Comparison of ENCODE assay signal across 9 cellular contexts in genomic region chr6:54053893-54054391, GRCh38. TPM values are rescaled to one million over a fixed set of nuclear protein-coding genes. Genes with fewer than 3 reads are reported as not detected.
A peak's percentile ranks its signal among the peaks of the same experiment; 100 is the strongest.
DNase-seq lines count a peak whose midpoint lies in the region; ATAC-seq and TF ChIP-seq lines count a peak whose summit lies in the region.
"Had no signal": no experiment of that assay in that cellular context is flagged by ENCODE, and none has a peak within 500 bp of the region (broad histone marks: within the 10 kb centered on the region; RNA-seq: fewer than 3 reads in every experiment).

No MANE protein-coding gene starts in this region.

- H3K27me3 ChIP-seq in heart left ventricle: no peaks in the 10 kb centered on the region
- H3K27me3 ChIP-seq in gastrocnemius medialis: no peaks in the 10 kb centered on the region

- in situ Hi-C loops in gastrocnemius medialis (cut with MboI; ENCODE audit: low sequenced_read_pairs in 4 of 4): no loop called here

- H3K36me3 ChIP-seq in heart left ventricle (no peaks in the 10 kb centered on the region), gastrocnemius medialis (no peaks in the 10 kb centered on the region)

- peak overlapping the region; percentile 60 to 86 (median 71) for H3K27ac ChIP-seq in heart left ventricle
- peak overlapping the region; percentile 85 to 94 (median 92) for H3K27ac ChIP-seq in gastrocnemius medialis

- ATAC-seq in SK-N-SH treated with all-trans-retinoic acid at 6 μM for 48 hours: peak; percentile 87
- ATAC-seq in heart left ventricle: peak; percentile 88 to 95 (median 94)
- peak; percentile 95 to 96 for ATAC-seq in gastrocnemius medialis
- ATAC-seq in HG02759 (IDR thresholded peaks at IDR 0.05; ENCODE audit: unreplicated experiment): no peak

- TF ChIP-seq POLR2A in heart left ventricle (IDR thresholded peaks at IDR 0.05): no peak
- TF ChIP-seq POLR2A in gastrocnemius medialis (IDR thresholded peaks at IDR 0.05): peak; percentile 7 to 73

- WGBS in heart left ventricle, 4 donors: 9 to 13% (median 11%) methylated on average over 4 of the region's 4 CpGs

- peak overlapping the region in 8 of 12 donors; percentile 2 to 34 (median 22) for H3K4me3 ChIP-seq in heart left ventricle
- peak overlapping the region; percentile 30 to 46 (median 36) for H3K4me3 ChIP-seq in gastrocnemius medialis

- H3K9me3 ChIP-seq in heart left ventricle: no peaks in the 10 kb centered on the region
- H3K9me3 ChIP-seq in gastrocnemius medialis: no peaks in the 10 kb centered on the region

- intact Hi-C loops in heart left ventricle (cut with DNase I) (loop anchor here in 1 of 10 donors (5.0 kb wide), 1 partner anchor 37 kb away; no protein-coding TSS in a partner anchor), gastrocnemius medialis (cut with DNase I; ENCODE audit: low total_unique reads) (loop anchor here (2.0 kb wide), 2 partner anchors 31 to 33 kb away; no protein-coding TSS in a partner anchor)

- H3K4me1 ChIP-seq in heart left ventricle: peaks cover 0 to 46% (median 10%) of the 10 kb centered on the region in 12 donors
- H3K4me1 ChIP-seq in gastrocnemius medialis: peaks cover 79 to 96% of the 10 kb centered on the region in 2 donors

- DNase-seq in H4 (ENCODE audit: low spot score) (peak; percentile 98), heart left ventricle (peak in 3 of 5 donors; percentile 39 to 55 (median 40)), gastrocnemius medialis (peak; percentile 76 to 80), MV-4-11 (lab: John Stamatoyannopoulos, UW) (no peak), NCI-H345 (lab: John Stamatoyannopoulos, UW) (no peak), NCI-H526 (lab: John Stamatoyannopoulos, UW) (no peak)
- DNase-seq: immature natural killer cell had no signal

- TF ChIP-seq CTCF in heart left ventricle (IDR thresholded peaks at IDR 0.05): no peak
- TF ChIP-seq CTCF in gastrocnemius medialis (IDR thresholded peaks at IDR 0.05 in 4 of 5, conservative IDR thresholded peaks at IDR 0.05 in 1 of 5): no peak

TF ChIP-seq in SK-N-SH treated with all-trans-retinoic acid at 6 μM for 48 hours, 23 proteins besides CTCF, POLR2A, EP300 and RAD21:
- TF ChIP-seq CSDC2 (CRISPR knock-in tag; IDR thresholded peaks at IDR 0.05) (no peak), ZFP30 (CRISPR knock-in tag; IDR thresholded peaks at IDR 0.05) (no peak), PPARA (CRISPR knock-in tag; IDR thresholded peaks at IDR 0.05; ENCODE audit: borderline replicate concordance) (no peak)

RNA-seq across cellular contexts. Expression of gene MLIP, which starts 57.3 kb away (rescaled TPM):
- total RNA-seq in H4 (2014; rRNA removed; shearing (Covaris generic)): not detected in 2 replicates
- total RNA-seq in heart left ventricle: 100 to 1,000 TPM; 325 to 522 (median 368) TPM
- 100 to 1,000 TPM; 130 to 210 TPM for polyA plus RNA-seq in heart left ventricle
- 100 to 1,000 TPM; 130 to 200 (median 160) TPM for total RNA-seq in gastrocnemius medialis
- polyA plus RNA-seq: immature natural killer cell had no signal

Comparison
In these comparisons a context has a peak if more than half of its experiments do, and no peak if none do; other contexts are left out.
1. DNase-seq: peak in H4 (single experiment), heart left ventricle (3 of 5) and gastrocnemius medialis (2 of 2); none in MV-4-11 (single experiment), NCI-H345 (single experiment) and NCI-H526 (0 of 2).
2. POLR2A ChIP-seq: peak in gastrocnemius medialis (2 of 2); none in heart left ventricle (0 of 2).
3. RNA of gene MLIP, which starts 57.3 kb away (total RNA-seq): 325 to 522 TPM in heart left ventricle and 130 to 200 TPM in gastrocnemius medialis; not detected in H4; every median in the first group is over 100 times any median in the second.